In the genomic region with DNA sequence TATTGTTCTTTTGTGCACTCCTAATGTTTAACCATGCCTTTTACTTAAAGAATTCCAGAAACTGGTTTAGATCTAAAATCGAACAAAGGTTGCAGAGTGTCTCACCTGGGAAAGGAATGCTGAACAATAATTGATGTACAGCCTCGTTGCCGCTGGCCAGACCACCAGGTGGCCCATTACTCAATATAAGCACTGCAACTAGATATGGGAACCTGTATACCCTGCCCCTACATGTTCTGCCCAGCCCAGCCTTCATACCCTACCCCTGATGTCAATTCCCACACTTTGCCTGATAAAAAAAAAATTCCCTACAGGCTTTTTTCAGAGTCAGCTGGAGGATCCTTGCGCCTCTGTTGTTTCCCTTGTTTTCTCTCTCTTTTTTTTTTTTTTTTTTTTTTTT, we compare ENCODE assay signal across 28 cellular contexts.
"Had no signal": no experiment of that assay in that cellular context is flagged by ENCODE, and none has a peak within 500 bp of the region (broad histone marks: within the 10 kb centered on the region; RNA-seq: fewer than 3 reads in every experiment).

No MANE protein-coding gene starts in this region.

- H3K4me1 ChIP-seq: body of pancreas had no signal

- H3K27me3 Mint-ChIP-seq: activated B cell treated with CpG ODN at 0.5 μM for 24 hours; activated CD8-positive, alpha-beta T cell treated with anti-CD3 and anti-CD28 coated beads for 36 hours; activated naive CD8-positive, alpha-beta T cell; effector memory CD8-positive, alpha-beta T cell had no signal

- H3K9me3 ChIP-seq: body of pancreas had no signal

- H3K9me3 Mint-ChIP-seq: activated B cell treated with CpG ODN at 0.5 μM for 24 hours; activated CD8-positive, alpha-beta T cell treated with anti-CD3 and anti-CD28 coated beads for 36 hours; effector memory CD8-positive, alpha-beta T cell; T-helper 1 cell treated with Interleukin-12 subunit alpha and Interleukin-12 subunit beta and Interleukin-4 antibody, amounts not matched to agents 30 μg/mL and 1 μg/mL, for 36 hours; T-helper 2 cell treated with Interferon-gamma antibody and Interleukin-4, amounts not matched to agents 5 μg/mL and 100 μg/mL, for 36 hours had no signal

- DNase-seq: activated B cell treated with CpG ODN at 0.5 μM for 24 hours; activated CD4-positive, alpha-beta T cell treated with anti-CD3 and anti-CD28 coated beads for 48 hours; activated CD4-positive, alpha-beta T cell treated with anti-CD3 and anti-CD28 coated beads, Interleukin-2, amount 50 U/mL, for 1 hour; activated CD4-positive, alpha-beta T cell treated with anti-CD3 and anti-CD28 coated beads, Interleukin-2, amount 50 U/mL, for 48 hours; activated CD8-positive, alpha-beta memory T cell treated with anti-CD3 and anti-CD28 coated beads for 24 hours; activated CD8-positive, alpha-beta T cell treated with anti-CD3 and anti-CD28 coated beads for 36 hours; activated gamma-delta T cell; activated naive CD4-positive, alpha-beta T cell treated with anti-CD3 and anti-CD28 coated beads, Interleukin-2, amount 50 U/mL, for 16 hours; activated naive CD4-positive, alpha-beta T cell treated with Interleukin-2 at 50 U/mL for 16 hours; activated T-cell treated with anti-CD3 and anti-CD28 coated beads, Interleukin-2, amount 50 U/mL, for 48 hours; amniotic stem cell; anterior cingulate cortex; body of pancreas; caudate nucleus; cortex of kidney; dermis blood vessel endothelial cell; effector CD4-positive, alpha-beta T cell; effector memory CD8-positive, alpha-beta T cell; foreskin fibroblast; head of caudate nucleus; hippocampal formation; T1000; WERI-Rb-1 had no signal

- H3K27ac ChIP-seq: body of pancreas, WERI-Rb-1 had no signal

- H3K4me3 ChIP-seq: body of pancreas had no signal

- ATAC-seq: activated CD4-positive, CD25-positive, alpha-beta regulatory T cell treated with anti-CD3 and anti-CD28 coated beads, Interleukin-2, amount 50 U/mL, for 24 hours; body of pancreas; effector memory CD8-positive, alpha-beta T cell; esophagus mucosa had no signal

- H3K36me3 ChIP-seq: WERI-Rb-1 had no signal

- H3K27me3 ChIP-seq: body of pancreas had no signal

- H3K27ac Mint-ChIP-seq: activated B cell treated with CpG ODN at 0.5 μM for 24 hours; activated CD8-positive, alpha-beta T cell treated with anti-CD3 and anti-CD28 coated beads for 36 hours; activated naive CD8-positive, alpha-beta T cell; effector memory CD8-positive, alpha-beta T cell; T-helper 1 cell treated with Interleukin-12 subunit alpha and Interleukin-12 subunit beta and Interleukin-4 antibody, amounts not matched to agents 30 μg/mL and 1 μg/mL, for 36 hours; T-helper 2 cell treated with Interferon-gamma antibody and Interleukin-4, amounts not matched to agents 5 μg/mL and 100 μg/mL, for 36 hours had no signal

- H3K4me3 Mint-ChIP-seq: activated B cell treated with CpG ODN at 0.5 μM for 24 hours; activated CD8-positive, alpha-beta T cell treated with anti-CD3 and anti-CD28 coated beads for 36 hours; activated naive CD8-positive, alpha-beta T cell; effector memory CD8-positive, alpha-beta T cell; T-helper 1 cell treated with Interleukin-12 subunit alpha and Interleukin-12 subunit beta and Interleukin-4 antibody, amounts not matched to agents 30 μg/mL and 1 μg/mL, for 36 hours; T-helper 2 cell treated with Interferon-gamma antibody and Interleukin-4, amounts not matched to agents 5 μg/mL and 100 μg/mL, for 36 hours had no signal

- H3K4me1 Mint-ChIP-seq: activated B cell treated with CpG ODN at 0.5 μM for 24 hours had no signal
